1 cellular context compared by ENCODE assay signal in genomic region chr14:95222870-95223398, GRCh38.
TF ChIP-seq lines count a peak whose summit lies in the region.

No MANE protein-coding gene starts in this region.

TF ChIP-seq in GM23338, 12 proteins besides CTCF, POLR2A, EP300 and RAD21 (continued from another document):
- TF ChIP-seq ETS1 (IDR thresholded peaks at IDR 0.05): no peak
- TF ChIP-seq ZNF114 (CRISPR knock-in tag; IDR thresholded peaks at IDR 0.05): no peak
- TF ChIP-seq CREB1 (CRISPR knock-in tag; IDR thresholded peaks at IDR 0.05; ENCODE audit: low read depth): no peak
- TF ChIP-seq NANOG (IDR thresholded peaks at IDR 0.05; ENCODE audit: borderline replicate concordance): no peak
- TF ChIP-seq REST (IDR thresholded peaks at IDR 0.05; ENCODE audit: unreplicated experiment): no peak
